ENCODE assay signal across 13 cellular contexts in the genomic region with DNA sequence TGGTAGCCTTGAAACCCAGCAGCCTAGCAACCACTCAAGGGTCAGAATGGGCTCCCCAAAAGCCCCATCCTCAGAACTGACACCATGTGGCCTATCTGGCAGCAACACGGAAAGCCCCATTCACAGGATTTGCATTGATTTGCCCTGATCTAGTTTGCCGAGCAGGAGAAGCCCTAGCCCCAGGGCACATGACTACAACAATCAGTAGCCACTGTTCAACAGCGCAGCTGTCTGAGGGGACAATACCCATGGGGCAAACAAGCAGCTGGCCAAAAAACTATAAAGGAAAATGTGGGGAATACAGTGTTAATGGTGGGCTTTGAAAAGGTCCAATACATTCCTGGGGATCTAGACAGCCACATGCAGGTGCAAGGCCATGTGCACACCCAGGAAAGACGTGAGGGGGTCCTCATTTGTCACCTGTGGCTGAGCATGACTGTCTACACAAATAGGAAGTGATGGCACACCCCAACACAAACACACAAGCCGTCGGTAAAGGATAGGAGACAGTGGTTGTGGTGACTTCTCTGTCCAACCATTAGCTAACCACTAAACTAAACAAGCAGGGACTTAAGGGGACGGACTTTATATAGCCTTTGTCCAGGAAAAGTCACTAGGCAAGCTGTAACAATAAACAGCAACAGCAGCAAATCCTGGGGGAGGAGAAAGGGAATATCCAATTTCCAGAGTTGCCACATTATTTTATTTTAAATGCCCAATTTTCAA.
A peak's percentile ranks its signal among the peaks of the same experiment; 100 is the strongest.
DNase-seq lines count a peak whose midpoint lies in the region; ATAC-seq and TF ChIP-seq lines count a peak whose summit lies in the region.
"Had no signal": no experiment of that assay in that cellular context is flagged by ENCODE, and none has a peak within 500 bp of the region (broad histone marks: within the 10 kb centered on the region; RNA-seq: fewer than 3 reads in every experiment).

No MANE protein-coding gene starts in this region.

- no peak overlapping the region for H3K4me3 Mint-ChIP-seq in activated T-cell treated with anti-CD3 and anti-CD28 coated beads, Interleukin-2, amount 50 U/mL, for 24 hours
- no peak overlapping the region for H3K4me3 Mint-ChIP-seq in activated T-cell treated with anti-CD3 and anti-CD28 coated beads, Interleukin-2, amount 50 U/mL, for 4 hours

- peaks cover 3 to 87% (median 58%) of the 10 kb centered on the region in 9 donors for H3K36me3 ChIP-seq in heart left ventricle

- no peaks in the 10 kb centered on the region for H3K27me3 Mint-ChIP-seq in activated T-cell treated with anti-CD3 and anti-CD28 coated beads, Interleukin-2, amount 50 U/mL, for 24 hours
- H3K27me3 Mint-ChIP-seq in activated T-cell treated with anti-CD3 and anti-CD28 coated beads, Interleukin-2, amount 50 U/mL, for 4 hours (ENCODE audit: low read depth), result no peaks in the 10 kb centered on the region

- H3K27ac ChIP-seq in substantia nigra (ENCODE audit: low read depth, low read length, poor library complexity, severe bottlenecking) (peak overlapping the region; percentile 74), heart left ventricle (no peak overlapping the region)

- 91 to 96% (median 94%) methylated on average over 7 of the region's 7 CpGs for WGBS in heart left ventricle, 4 donors

- H3K36me3 Mint-ChIP-seq in activated T-cell treated with anti-CD3 and anti-CD28 coated beads, Interleukin-2, amount 50 U/mL, for 24 hours (ENCODE audit: low read depth), result peaks cover 95% of the 10 kb centered on the region
- peaks cover 60% of the 10 kb centered on the region for H3K36me3 Mint-ChIP-seq in activated T-cell treated with anti-CD3 and anti-CD28 coated beads, Interleukin-2, amount 50 U/mL, for 4 hours (ENCODE audit: insufficient read depth)

- no peak for ATAC-seq in activated T-cell treated with anti-CD3 and anti-CD28 coated beads, Interleukin-2, amount 50 U/mL, for 4 hours
- ATAC-seq in HG02943 (IDR thresholded peaks at IDR 0.05; ENCODE audit: low read depth, unreplicated experiment) (peak; percentile 44), heart left ventricle (no peak)
- ATAC-seq: Panc1 had no signal

- H3K27me3 ChIP-seq in heart left ventricle, result no peaks in the 10 kb centered on the region
- H3K27me3 ChIP-seq: sigmoid colon had no signal

- no peak for DNase-seq in activated T-cell treated with anti-CD3 and anti-CD28 coated beads, Interleukin-2, amount 50 U/mL, for 24 hours
- DNase-seq in activated T-cell treated with anti-CD3 and anti-CD28 coated beads, Interleukin-2, amount 50 U/mL, for 4 hours, result no peak
- peak; percentile 31 for DNase-seq in T1000 (lab: John Stamatoyannopoulos, UW)
- peak in 33 of 49 donors; percentile 15 to 83 (median 47) for DNase-seq in substantia nigra (lab: John Stamatoyannopoulos, UW)
- DNase-seq in OCI-M1 (lab: John Stamatoyannopoulos, UW), result no peak
- no peak for DNase-seq in heart left ventricle
- DNase-seq in COLO829 (ENCODE audit: low spot score), result no peak
- DNase-seq: 8988T; activated effector memory CD4-positive, alpha-beta T cell treated with anti-CD3 and anti-CD28 coated beads, Interleukin-2, amount 50 U/mL, for 16 hours; HCEC 1CT; sigmoid colon had no signal

- H3K4me1 Mint-ChIP-seq in activated T-cell treated with anti-CD3 and anti-CD28 coated beads, Interleukin-2, amount 50 U/mL, for 24 hours (ENCODE audit: low read depth), result peaks cover 42% of the 10 kb centered on the region
- H3K4me1 Mint-ChIP-seq in activated T-cell treated with anti-CD3 and anti-CD28 coated beads, Interleukin-2, amount 50 U/mL, for 4 hours (ENCODE audit: low read depth), result peaks cover 51% of the 10 kb centered on the region

- no peak overlapping the region for H3K4me3 ChIP-seq in heart left ventricle
- H3K4me3 ChIP-seq: sigmoid colon had no signal

- TF ChIP-seq POLR2A in heart left ventricle (IDR thresholded peaks at IDR 0.05), result no peak

- no peaks in the 10 kb centered on the region for H3K9me3 ChIP-seq in heart left ventricle
- H3K9me3 ChIP-seq: sigmoid colon had no signal

- no peaks in the 10 kb centered on the region for H3K9me3 Mint-ChIP-seq in activated T-cell treated with anti-CD3 and anti-CD28 coated beads, Interleukin-2, amount 50 U/mL, for 24 hours
- H3K9me3 Mint-ChIP-seq in activated T-cell treated with anti-CD3 and anti-CD28 coated beads, Interleukin-2, amount 50 U/mL, for 4 hours, result peaks cover 6% of the 10 kb centered on the region

- intact Hi-C loops in heart left ventricle (cut with DNase I), result loop anchor here in 1 of 10 donors (5.0 kb wide), 1 partner anchor 110 kb away; no protein-coding TSS in a partner anchor

- no peak for TF ChIP-seq CTCF in heart left ventricle (IDR thresholded peaks at IDR 0.05)

- peaks cover 0 to 11% (median 0%) of the 10 kb centered on the region in 12 donors for H3K4me1 ChIP-seq in heart left ventricle

- H3K27ac Mint-ChIP-seq in activated T-cell treated with anti-CD3 and anti-CD28 coated beads, Interleukin-2, amount 50 U/mL, for 24 hours, result peak overlapping the region; percentile 27

Comparison
In these comparisons a context has a peak if more than half of its experiments do, and no peak if none do; other contexts are left out.
1. DNase-seq: peak in T1000 (single experiment) and substantia nigra (33 of 49); none in activated T-cell treated with anti-CD3 and anti-CD28 coated beads, Interleukin-2, amount 50 U/mL, for 24 hours (single experiment), activated T-cell treated with anti-CD3 and anti-CD28 coated beads, Interleukin-2, amount 50 U/mL, for 4 hours (single experiment), OCI-M1 (single experiment), heart left ventricle (0 of 5) and COLO829 (single experiment).